Comparison of ENCODE assay signal across 13 cellular contexts in genomic region chr15:83657549-83657948, GRCh38. TPM values are rescaled to one million over a fixed set of nuclear protein-coding genes. Genes with fewer than 3 reads are reported as not detected.
A peak's percentile ranks its signal among the peaks of the same experiment; 100 is the strongest.
DNase-seq lines count a peak whose midpoint lies in the region; ATAC-seq and TF ChIP-seq lines count a peak whose summit lies in the region.
"Had no signal": no experiment of that assay in that cellular context is flagged by ENCODE, and none has a peak within 500 bp of the region (broad histone marks: within the 10 kb centered on the region; RNA-seq: fewer than 3 reads in every experiment).

No MANE protein-coding gene starts in this region.

- intact Hi-C loops in Right ventricle myocardium superior (cut with DNase I) (loop anchor here (10.0 kb wide), 1 partner anchor 87 kb away; no protein-coding TSS in a partner anchor), upper lobe of right lung (cut with DNase I) (no loop called here), MCF 10A (cut with micrococcal nuclease) (no loop called here)

- no peaks in the 10 kb centered on the region for H3K4me1 Mint-ChIP-seq in MCF 10A (ENCODE audit: insufficient read depth, unreplicated experiment)

- POLR2A ChIA-PET in MCF 10A (lab: Yijun Ruan, JAX) = no interaction called here

- H3K27me3 ChIP-seq in cardiac muscle cell = peaks cover 35% of the 10 kb centered on the region
- H3K27me3 ChIP-seq in WERI-Rb-1 (ENCODE audit: insufficient read depth, low read depth, severe bottlenecking) = peaks cover 26% of the 10 kb centered on the region
- peaks cover 14% of the 10 kb centered on the region for H3K27me3 ChIP-seq in iPS DF 6.9 (ENCODE audit: control insufficient read depth, insufficient read depth, low read length)
- H3K27me3 ChIP-seq in upper lobe of right lung = peaks cover 12% of the 10 kb centered on the region

- no CpG with 5 or more reads among the region's 4 CpGs for WGBS in iPS DF 6.9 (ENCODE audit: insufficient coverage, insufficient read length)

- no peak overlapping the region for H3K4me3 Mint-ChIP-seq in MCF 10A (ENCODE audit: unreplicated experiment)

- no TSS peak for BruUV-seq in MCF 10A (replicated peaks; lab: Mats Ljungman, UMichigan)

- H3K4me3 ChIP-seq in cardiac muscle cell = no peak overlapping the region
- H3K4me3 ChIP-seq in WERI-Rb-1 (ENCODE audit: low read depth, low read length) = no peak overlapping the region
- no peak overlapping the region for H3K4me3 ChIP-seq in iPS DF 6.9 (ENCODE audit: low read length)
- no peak overlapping the region for H3K4me3 ChIP-seq in upper lobe of right lung

- H3K27me3 Mint-ChIP-seq in MCF 10A (ENCODE audit: insufficient read depth, unreplicated experiment) = no peaks in the 10 kb centered on the region

- H3K27ac ChIP-seq in cardiac muscle cell = no peak overlapping the region
- H3K27ac ChIP-seq in WERI-Rb-1 = no peak overlapping the region
- no peak overlapping the region for H3K27ac ChIP-seq in iPS DF 6.9 (ENCODE audit: low read length)
- H3K27ac ChIP-seq in upper lobe of right lung = no peak overlapping the region
- H3K27ac ChIP-seq: neutrophil had no signal

- no peak for DNase-seq in cardiac muscle cell (ENCODE audit: low read depth in 1 of 2, low spot score in 1 of 2)
- no peak for DNase-seq in Right ventricle myocardium superior
- no peak for DNase-seq in WERI-Rb-1
- peak; percentile 33 for DNase-seq in iPS DF 6.9 (ENCODE audit: low read depth, low spot score)
- no peak for DNase-seq in upper lobe of right lung
- DNase-seq in MCF 10A (ENCODE audit: unreplicated experiment) = no peak
- no peak for DNase-seq in activated gamma-delta T cell (lab: John Stamatoyannopoulos, UW)
- DNase-seq: activated CD8-positive, alpha-beta memory T cell treated with anti-CD3 and anti-CD28 coated beads, Interleukin-2, amount 50 U/mL, for 4 hours; KG1; RPMI8226; stimulated activated naive CD4-positive, alpha-beta T cell had no signal

- no peak overlapping the region for H3K27ac Mint-ChIP-seq in MCF 10A (ENCODE audit: low read depth, unreplicated experiment)

- TF ChIP-seq CTCF in cardiac muscle cell (IDR thresholded peaks at IDR 0.05; ENCODE audit: low read depth, low read length) = peak; percentile 33
- peak; percentile 57 for TF ChIP-seq CTCF in WERI-Rb-1 (IDR thresholded peaks at IDR 0.05; ENCODE audit: low read depth, low read length)
- TF ChIP-seq CTCF in upper lobe of right lung (IDR thresholded peaks at IDR 0.05) = peak; percentile 13
- TF ChIP-seq CTCF in MCF 10A (IDR thresholded peaks at IDR 0.05; ENCODE audit: unreplicated experiment) = no peak

- H3K4me1 ChIP-seq in cardiac muscle cell (ENCODE audit: low read depth) (no peaks in the 10 kb centered on the region), iPS DF 6.9 (ENCODE audit: control insufficient read depth, insufficient read depth, low read length) (peaks cover 1% of the 10 kb centered on the region; the same call in 1 of the 2 replicates), upper lobe of right lung (no peaks in the 10 kb centered on the region)

- no peaks in the 10 kb centered on the region for H3K36me3 Mint-ChIP-seq in MCF 10A (ENCODE audit: insufficient read depth, unreplicated experiment)

- no peaks in the 10 kb centered on the region for H3K9me3 ChIP-seq in cardiac muscle cell (ENCODE audit: low read depth)
- H3K9me3 ChIP-seq in WERI-Rb-1 (ENCODE audit: severe bottlenecking) = no peaks in the 10 kb centered on the region
- no peaks in the 10 kb centered on the region for H3K9me3 ChIP-seq in iPS DF 6.9 (ENCODE audit: control insufficient read depth, insufficient read depth, low read length)
- H3K9me3 ChIP-seq in upper lobe of right lung = no peaks in the 10 kb centered on the region
- H3K9me3 ChIP-seq: neutrophil had no signal

- CTCF ChIA-PET in MCF 10A (lab: Yijun Ruan, JAX) = interaction anchor here (0.8 to 1.1 kb wide), 2 partner anchors 13 to 234 kb away, joined by 3 to 5 read pairs; no protein-coding TSS in a partner anchor

- H3K36me3 ChIP-seq in cardiac muscle cell = no peaks in the 10 kb centered on the region
- H3K36me3 ChIP-seq in WERI-Rb-1 = no peaks in the 10 kb centered on the region
- H3K36me3 ChIP-seq in iPS DF 6.9 (ENCODE audit: control insufficient read depth, insufficient read depth, low read length) = no peaks in the 10 kb centered on the region
- H3K36me3 ChIP-seq in upper lobe of right lung = no peaks in the 10 kb centered on the region
- H3K36me3 ChIP-seq: neutrophil had no signal

- H3K9me3 Mint-ChIP-seq in MCF 10A (ENCODE audit: unreplicated experiment) = no peaks in the 10 kb centered on the region

- no peak for ATAC-seq in Right ventricle myocardium superior (ENCODE audit: poor library complexity)
- no peak for ATAC-seq in upper lobe of right lung
- no peak for ATAC-seq in GM21390 (IDR thresholded peaks at IDR 0.05; ENCODE audit: unreplicated experiment)

RNA-seq across cellular contexts. Expression of gene ADAMTSL3, which starts 3.6 kb away (rescaled TPM):
- total RNA-seq in cardiac muscle cell = 0.88 and 2.0 TPM in 2 replicates
- 0.83 and 3.5 TPM in 2 replicates for polyA plus RNA-seq in cardiac muscle cell
- total RNA-seq in Right ventricle myocardium superior = 10.5 TPM
- 26.2 TPM for total RNA-seq in upper lobe of right lung
- total RNA-seq in MCF 10A (2022) = 1.2 TPM in 2 replicates
